8 cellular contexts compared by ENCODE assay signal in the genomic region with DNA sequence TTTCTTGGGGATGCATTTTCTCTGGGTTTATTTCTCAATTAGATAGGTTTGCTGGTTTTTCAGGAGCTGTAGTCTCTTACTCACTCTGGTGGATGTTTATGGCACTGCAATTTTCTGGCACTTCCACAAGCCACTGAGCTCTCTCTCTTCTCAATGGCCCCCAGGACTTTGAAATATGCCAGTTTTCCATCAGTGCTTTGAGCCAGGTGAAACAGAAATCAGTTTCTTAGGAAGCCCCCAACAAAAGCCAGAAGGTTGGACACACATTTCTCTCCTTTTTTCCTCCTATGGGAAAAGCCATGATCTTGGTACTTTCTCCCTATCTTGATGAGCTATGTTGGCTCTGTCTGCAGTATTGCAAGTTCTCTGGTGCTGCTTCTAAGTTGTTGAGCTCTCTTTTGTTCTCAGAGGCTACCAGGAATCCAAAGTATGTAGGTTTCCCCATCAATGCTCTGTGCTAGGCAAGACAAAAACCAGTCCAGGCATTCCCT.
A peak's percentile ranks its signal among the peaks of the same experiment; 100 is the strongest.
DNase-seq lines count a peak whose midpoint lies in the region; ATAC-seq and TF ChIP-seq lines count a peak whose summit lies in the region.

No MANE protein-coding gene starts in this region.

- H2AFZ ChIP-seq in Loucy (ENCODE audit: low read length) = no peak overlapping the region

- TF ChIP-seq CTCF in C4-2B (conservative IDR thresholded peaks at IDR 0.05) (peak; percentile 89), Loucy (conservative IDR thresholded peaks at IDR 0.05; ENCODE audit: low read length) (peak; percentile 71)

- no peaks in the 10 kb centered on the region for H3K36me3 ChIP-seq in Loucy (ENCODE audit: insufficient read depth, low read length)

- no peaks in the 10 kb centered on the region for H4K20me1 ChIP-seq in Loucy (ENCODE audit: insufficient read depth, low read length, poor library complexity, severe bottlenecking)

- ATAC-seq in GM18858 (IDR thresholded peaks at IDR 0.05; ENCODE audit: unreplicated experiment) (peak; percentile 51), GM19035 (IDR thresholded peaks at IDR 0.05; ENCODE audit: unreplicated experiment) (no peak), HG02588 (IDR thresholded peaks at IDR 0.05; ENCODE audit: unreplicated experiment) (no peak)

- H3K4me3 ChIP-seq in Loucy (ENCODE audit: low read length, poor library complexity, severe bottlenecking) = no peak overlapping the region

- H3K9me2 ChIP-seq in Loucy (replicated peaks; ENCODE audit: low read depth, low read length) = no peaks in the 10 kb centered on the region

- no peaks in the 10 kb centered on the region for H3K27me3 ChIP-seq in Loucy (ENCODE audit: insufficient read depth, low read length, poor library complexity, severe bottlenecking)

- H3K4me1 ChIP-seq in Loucy (ENCODE audit: insufficient read depth, low read length, poor library complexity, severe bottlenecking) = no peaks in the 10 kb centered on the region

- H3K9me3 ChIP-seq in Loucy (ENCODE audit: insufficient read depth, low read depth, low read length) = peaks cover 8% of the 10 kb centered on the region; the same call in 1 of the 2 replicates

- DNase-seq in activated CD4-positive, alpha-beta T cell treated with anti-CD3 and anti-CD28 coated beads, Interleukin-2, amount 50 U/mL, for 1 hour = peak; percentile 7
- DNase-seq in iPS-NIHi11 (ENCODE audit: low spot score) = peak; percentile 50
- DNase-seq in GOT3 (lab: John Stamatoyannopoulos, UW) = no peak

- H3F3A ChIP-seq in Loucy (ENCODE audit: low read depth) = no peaks in the 10 kb centered on the region

- no peak overlapping the region for H3K9ac ChIP-seq in Loucy (ENCODE audit: low read depth, low read length, poor library complexity, severe bottlenecking)

- H3K4me2 ChIP-seq in Loucy (ENCODE audit: low read depth, low read length, poor library complexity, severe bottlenecking) = no peak overlapping the region

- H3K79me2 ChIP-seq in Loucy (ENCODE audit: insufficient read depth, low read length) = no peaks in the 10 kb centered on the region

- H3K27ac ChIP-seq in C4-2B = no peak overlapping the region
